15 cellular contexts compared by ENCODE assay signal in genomic region chr7:84535584-84536255, GRCh38.
"Had no signal": no experiment of that assay in that cellular context is flagged by ENCODE, and none has a peak within 500 bp of the region (broad histone marks: within the 10 kb centered on the region; RNA-seq: fewer than 3 reads in every experiment).

No MANE protein-coding gene starts in this region.

- H3K4me1 Mint-ChIP-seq: activated CD4-positive, alpha-beta memory T cell treated with anti-CD3 and anti-CD28 coated beads, Interleukin-2, amount 10 ng/mL, durations not matched to agents 7 days and 5 days; activated naive CD8-positive, alpha-beta T cell treated with anti-CD3 and anti-CD28 coated beads, Interleukin-2, amount 10 ng/mL, durations not matched to agents 7 days and 5 days; stimulated activated naive B cell treated with anti-CD40 and anti-IgM and Interleukin-4, amounts not matched to agents 10 μg/mL and 1 μg/mL and 100 μg/mL, for 72 hours had no signal

- ATAC-seq: activated T-cell treated with anti-CD3 and anti-CD28 coated beads, Interleukin-2, amount 50 U/mL, for 72 hours; esophagus mucosa; pancreas; stimulated activated naive B cell treated with anti-CD40 and anti-IgM and Interleukin-4, amounts not matched to agents 10 μg/mL and 1 μg/mL and 100 μg/mL, for 72 hours had no signal

- H3K4me3 Mint-ChIP-seq: activated CD4-positive, alpha-beta memory T cell treated with anti-CD3 and anti-CD28 coated beads, Interleukin-2, amount 10 ng/mL, durations not matched to agents 7 days and 5 days; activated naive CD8-positive, alpha-beta T cell treated with anti-CD3 and anti-CD28 coated beads, Interleukin-2, amount 10 ng/mL, durations not matched to agents 7 days and 5 days; activated T-cell treated with anti-CD3 and anti-CD28 coated beads, Interleukin-2, amount 50 U/mL, for 72 hours; mesothelial cell of epicardium; neural progenitor cell; stimulated activated naive B cell treated with anti-CD40 and anti-IgM and Interleukin-4, amounts not matched to agents 10 μg/mL and 1 μg/mL and 100 μg/mL, for 72 hours had no signal

- H3K9me3 Mint-ChIP-seq: activated naive CD8-positive, alpha-beta T cell treated with anti-CD3 and anti-CD28 coated beads, Interleukin-2, amount 10 ng/mL, durations not matched to agents 7 days and 5 days; mesothelial cell of epicardium; neural progenitor cell; stimulated activated naive B cell treated with anti-CD40 and anti-IgM and Interleukin-4, amounts not matched to agents 10 μg/mL and 1 μg/mL and 100 μg/mL, for 72 hours had no signal

- H3K36me3 ChIP-seq: breast epithelium, left ventricle myocardium inferior, neural progenitor cell, pancreas, tibial nerve had no signal

- H3K27me3 Mint-ChIP-seq: activated CD4-positive, alpha-beta memory T cell treated with anti-CD3 and anti-CD28 coated beads, Interleukin-2, amount 10 ng/mL, durations not matched to agents 7 days and 5 days; activated naive CD8-positive, alpha-beta T cell treated with anti-CD3 and anti-CD28 coated beads, Interleukin-2, amount 10 ng/mL, durations not matched to agents 7 days and 5 days; stimulated activated naive B cell treated with anti-CD40 and anti-IgM and Interleukin-4, amounts not matched to agents 10 μg/mL and 1 μg/mL and 100 μg/mL, for 72 hours had no signal

- H3K36me3 Mint-ChIP-seq: activated naive CD8-positive, alpha-beta T cell treated with anti-CD3 and anti-CD28 coated beads, Interleukin-2, amount 10 ng/mL, durations not matched to agents 7 days and 5 days; mesothelial cell of epicardium; neural progenitor cell; stimulated activated naive B cell treated with anti-CD40 and anti-IgM and Interleukin-4, amounts not matched to agents 10 μg/mL and 1 μg/mL and 100 μg/mL, for 72 hours had no signal

- H3K27ac Mint-ChIP-seq: activated CD4-positive, alpha-beta memory T cell treated with anti-CD3 and anti-CD28 coated beads, Interleukin-2, amount 10 ng/mL, durations not matched to agents 7 days and 5 days; activated naive CD8-positive, alpha-beta T cell treated with anti-CD3 and anti-CD28 coated beads, Interleukin-2, amount 10 ng/mL, durations not matched to agents 7 days and 5 days; activated T-cell treated with anti-CD3 and anti-CD28 coated beads, Interleukin-2, amount 50 U/mL, for 72 hours; mesothelial cell of epicardium; neural progenitor cell; stimulated activated naive B cell treated with anti-CD40 and anti-IgM and Interleukin-4, amounts not matched to agents 10 μg/mL and 1 μg/mL and 100 μg/mL, for 72 hours had no signal

- H3K9me3 ChIP-seq: breast epithelium, left ventricle myocardium inferior, pancreas, tibial nerve had no signal

- H3K4me1 ChIP-seq: breast epithelium, left ventricle myocardium inferior, neural progenitor cell, tibial nerve had no signal

- H3K27ac ChIP-seq: breast epithelium, left ventricle myocardium inferior, neural progenitor cell, pancreas, tibial nerve had no signal

- H3K4me3 ChIP-seq: breast epithelium, left ventricle myocardium inferior, neural progenitor cell, pancreas, tibial nerve had no signal

- H3K9ac ChIP-seq: neural progenitor cell had no signal

- H3K27me3 ChIP-seq: breast epithelium, neural progenitor cell, pancreas, tibial nerve had no signal

- H3K4me2 ChIP-seq: neural progenitor cell had no signal

- DNase-seq: activated CD4-positive, alpha-beta memory T cell treated with anti-CD3 and anti-CD28 coated beads, Interleukin-2, amount 10 ng/mL, durations not matched to agents 7 days and 5 days; activated naive CD8-positive, alpha-beta T cell treated with anti-CD3 and anti-CD28 coated beads, Interleukin-2, amount 10 ng/mL, durations not matched to agents 7 days and 5 days; activated T-cell treated with anti-CD3 and anti-CD28 coated beads, Interleukin-2, amount 50 U/mL, for 72 hours; anterior cingulate cortex; foreskin fibroblast; glutamatergic neuron; left ventricle myocardium inferior; pancreas; retina; stimulated activated naive B cell treated with anti-CD40 and anti-IgM and Interleukin-4, amounts not matched to agents 10 μg/mL and 1 μg/mL and 100 μg/mL, for 72 hours had no signal
